In genomic region chr6:13920584-13920983, GRCh38 we compare ENCODE assay signal across 1 cellular context.
A peak's percentile ranks its signal among the peaks of the same experiment; 100 is the strongest.
TF ChIP-seq lines count a peak whose summit lies in the region.

No MANE protein-coding gene starts in this region.

TF ChIP-seq in K562, 482 proteins besides CTCF, POLR2A, EP300 and RAD21 (continued from another document and continues in another):
- no peak for TF ChIP-seq ELK1 (CRISPR knock-in tag; IDR thresholded peaks at IDR 0.05)
- TF ChIP-seq RFX7 (CRISPR knock-in tag; IDR thresholded peaks at IDR 0.05): no peak
- TF ChIP-seq HDAC2 (IDR thresholded peaks at IDR 0.05): 0 out of 2 replicates have a peak, but pooled peaks have one; percentile 14
- TF ChIP-seq ZNF830 (CRISPR knock-in tag; IDR thresholded peaks at IDR 0.05): no peak
- TF ChIP-seq MGA (IDR thresholded peaks at IDR 0.05): no peak; the same call in 1 of the 2 replicates
- no peak for TF ChIP-seq ZNF184 (CRISPR knock-in tag; IDR thresholded peaks at IDR 0.05)
- TF ChIP-seq RBM34 (IDR thresholded peaks at IDR 0.05; ENCODE audit: borderline replicate concordance, insufficient read depth, low read length): no peak
- 0 out of 3 replicates have a peak, but pooled peaks of 1 of the 2 experiments have one; percentile 34 for TF ChIP-seq CBX3 (IDR thresholded peaks at IDR 0.05; ENCODE audit: borderline replicate concordance in 1 of 2, low read length in 2 of 2)
- TF ChIP-seq ZNF75A (CRISPR knock-in tag; IDR thresholded peaks at IDR 0.05): no peak
- TF ChIP-seq TCF15 (CRISPR knock-in tag; IDR thresholded peaks at IDR 0.05): no peak
- no peak for TF ChIP-seq ZNF318 (IDR thresholded peaks at IDR 0.05; ENCODE audit: borderline replicate concordance in 1 of 2, low read depth in 1 of 2)
- TF ChIP-seq CHCHD3 (CRISPR knock-in tag; IDR thresholded peaks at IDR 0.05): no peak
- no peak for TF ChIP-seq KDM1A (IDR thresholded peaks at IDR 0.05)
- TF ChIP-seq GATA2 (CRISPR knock-in tag; IDR thresholded peaks at IDR 0.05): no peak
- TF ChIP-seq OTX1 (CRISPR knock-in tag; IDR thresholded peaks at IDR 0.05): no peak
- no peak for TF ChIP-seq RBM22 (IDR thresholded peaks at IDR 0.05; ENCODE audit: low read depth, low read length, poor library complexity, severe bottlenecking)
- no peak for TF ChIP-seq POU5F1 (IDR thresholded peaks at IDR 0.05; ENCODE audit: borderline replicate concordance, low read depth, low read length, partially characterized antibody)
- TF ChIP-seq ARNT (IDR thresholded peaks at IDR 0.05): 0 out of 4 replicates have a peak, but pooled peaks of 1 of the 2 experiments have one; percentile 24
- TF ChIP-seq SPI1 (IDR thresholded peaks at IDR 0.05; ENCODE audit: borderline replicate concordance, low read depth, low read length): no peak
- TF ChIP-seq FOXK1 (CRISPR knock-in tag; IDR thresholded peaks at IDR 0.05; ENCODE audit: borderline replicate concordance): no peak
- no peak for TF ChIP-seq CLOCK (CRISPR knock-in tag; IDR thresholded peaks at IDR 0.05; ENCODE audit: borderline replicate concordance)
- TF ChIP-seq TAF15 (IDR thresholded peaks at IDR 0.05; ENCODE audit: low read depth, low read length): no peak
- TF ChIP-seq CBFA2T3 (IDR thresholded peaks at IDR 0.05): no peak
- TF ChIP-seq HOXB6 (CRISPR knock-in tag; IDR thresholded peaks at IDR 0.05; ENCODE audit: borderline replicate concordance): no peak
- no peak for TF ChIP-seq POLR2AphosphoS2 (IDR thresholded peaks at IDR 0.05; ENCODE audit: low read length)
- TF ChIP-seq ZNF655 (CRISPR knock-in tag; IDR thresholded peaks at IDR 0.05): no peak
